1 cellular context compared by ENCODE assay signal in the genomic region with DNA sequence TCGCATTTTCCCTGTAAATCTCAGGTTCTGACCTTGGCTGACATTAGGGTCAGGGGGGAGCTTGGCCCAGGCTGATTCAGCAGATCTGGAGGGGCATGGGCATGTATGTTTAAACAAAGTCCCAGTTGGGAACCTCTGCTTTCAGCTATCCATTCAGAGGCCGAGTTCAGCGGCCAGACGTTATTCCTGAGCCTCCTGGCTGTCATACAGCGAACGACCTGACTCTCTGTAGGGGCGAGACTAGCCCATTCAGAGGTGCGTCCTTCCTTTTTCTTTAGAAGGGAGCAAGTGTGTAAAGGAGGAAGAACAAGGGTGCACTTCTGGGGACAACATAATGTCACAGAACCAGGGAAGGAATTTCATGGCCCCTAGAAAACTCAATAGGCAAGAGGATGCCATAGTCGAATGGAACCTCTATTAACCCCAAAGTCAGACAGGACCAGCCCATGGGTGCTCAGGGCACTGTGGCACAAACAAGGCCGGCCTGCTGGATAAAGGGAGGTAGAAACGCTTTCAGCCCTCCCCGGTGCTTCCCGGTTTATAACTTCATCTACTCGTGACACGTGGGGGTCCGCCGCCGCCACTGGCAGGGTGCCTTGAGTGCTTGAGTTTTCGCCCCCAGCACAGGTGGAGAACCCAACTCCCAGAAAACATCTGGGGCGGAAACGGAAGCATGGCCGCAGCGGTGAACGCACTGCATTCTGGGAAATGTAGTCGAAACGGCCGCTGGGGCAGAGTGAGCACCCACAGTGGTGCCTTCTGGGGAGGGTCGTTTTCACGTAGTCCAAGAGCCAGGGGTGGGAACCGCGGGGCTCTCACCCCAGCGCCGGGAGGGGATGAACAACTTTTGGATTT.
TF ChIP-seq lines count a peak whose summit lies in the region.

No MANE protein-coding gene starts in this region.

TF ChIP-seq in HepG2, 621 proteins besides CTCF, POLR2A, EP300 and RAD21 (continued from another document and continues in another):
- TF ChIP-seq ZNF513 (CRISPR knock-in tag; conservative IDR thresholded peaks at IDR 0.05) (peak; percentile 68; the same call in 1 of the 2 replicates), KDM3A (CRISPR knock-in tag; IDR thresholded peaks at IDR 0.05; ENCODE audit: low read depth) (no peak), ZNF205 (CRISPR knock-in tag; IDR thresholded peaks at IDR 0.05) (no peak), CREB1 (IDR thresholded peaks at IDR 0.05) (no peak), CREB1 (CRISPR knock-in tag; IDR thresholded peaks at IDR 0.05) (peak; percentile 41; the same call in 1 of the 2 replicates), CREM (IDR thresholded peaks at IDR 0.05) (peak; percentile 66), CREM (CRISPR knock-in tag; IDR thresholded peaks at IDR 0.05) (no peak), ISL2 (CRISPR knock-in tag; IDR thresholded peaks at IDR 0.05) (no peak), MAZ (IDR thresholded peaks at IDR 0.05; ENCODE audit: borderline replicate concordance, low read depth, low read length) (no peak), MAZ (CRISPR knock-in tag; IDR thresholded peaks at IDR 0.05; ENCODE audit: low read depth) (peak; percentile 12; the same call in 1 of the 2 replicates), SSRP1 (CRISPR knock-in tag; IDR thresholded peaks at IDR 0.05) (no peak), ZHX2 (IDR thresholded peaks at IDR 0.05; ENCODE audit: low read depth) (0 out of 2 replicates have a peak, but pooled peaks have one; percentile 42), ZHX2 (CRISPR knock-in tag; IDR thresholded peaks at IDR 0.05; ENCODE audit: borderline replicate concordance) (no peak), ZBTB20 (CRISPR knock-in tag; IDR thresholded peaks at IDR 0.05; ENCODE audit: borderline replicate concordance, low read depth) (no peak), ATF5 (CRISPR knock-in tag; IDR thresholded peaks at IDR 0.05; ENCODE audit: low read depth) (no peak), ZNF7 (CRISPR knock-in tag; IDR thresholded peaks at IDR 0.05) (no peak), SAFB2 (CRISPR knock-in tag; IDR thresholded peaks at IDR 0.05; ENCODE audit: borderline replicate concordance, low read depth) (no peak), GZF1 (CRISPR knock-in tag; IDR thresholded peaks at IDR 0.05) (no peak), REL (CRISPR knock-in tag; conservative IDR thresholded peaks at IDR 0.05) (no peak), NRL (CRISPR knock-in tag; IDR thresholded peaks at IDR 0.05; ENCODE audit: borderline replicate concordance) (no peak; the same call in 1 of the 2 replicates), TRIM22 (IDR thresholded peaks at IDR 0.05) (no peak), THAP9 (CRISPR knock-in tag; IDR thresholded peaks at IDR 0.05; ENCODE audit: borderline replicate concordance) (peak; percentile 56; the same call in 1 of the 2 replicates), EHMT2 (IDR thresholded peaks at IDR 0.05; ENCODE audit: borderline replicate concordance, low read depth, low read length) (no peak; the same call in 1 of the 2 replicates), TEAD3 (CRISPR knock-in tag; optimal IDR thresholded peaks at IDR 0.05; ENCODE audit: borderline replicate concordance) (peak; percentile 42), ZFP37 (CRISPR knock-in tag; IDR thresholded peaks at IDR 0.05; ENCODE audit: borderline replicate concordance) (no peak), SRSF1 (optimal IDR thresholded peaks at IDR 0.05; ENCODE audit: low read depth, low read length) (peak; percentile 91), HCFC1 (IDR thresholded peaks at IDR 0.05; ENCODE audit: low read depth, low read length) (peak; percentile 86), FLYWCH1 (CRISPR knock-in tag; IDR thresholded peaks at IDR 0.05) (no peak), ZZZ3 (CRISPR knock-in tag; IDR thresholded peaks at IDR 0.05; ENCODE audit: borderline replicate concordance) (no peak), ZFP41 (CRISPR knock-in tag; IDR thresholded peaks at IDR 0.05; ENCODE audit: borderline replicate concordance) (peak; percentile 31; the same call in 1 of the 2 replicates), SP4 (CRISPR knock-in tag; IDR thresholded peaks at IDR 0.05) (0 out of 2 replicates have a peak, but pooled peaks have one; percentile 13), ZNF20 (CRISPR knock-in tag; IDR thresholded peaks at IDR 0.05) (no peak), ZMYM4 (CRISPR knock-in tag; IDR thresholded peaks at IDR 0.05) (peak; percentile 34; the same call in 1 of the 2 replicates), ZNF75D (CRISPR knock-in tag; IDR thresholded peaks at IDR 0.05; ENCODE audit: borderline replicate concordance) (no peak), ZNF619 (CRISPR knock-in tag; IDR thresholded peaks at IDR 0.05) (0 out of 2 replicates have a peak, but pooled peaks have one; percentile 66), TRIM24 (CRISPR knock-in tag; IDR thresholded peaks at IDR 0.05) (no peak), ZMAT3 (CRISPR knock-in tag; conservative IDR thresholded peaks at IDR 0.05) (no peak)
- TF ChIP-seq, protein P1, sequence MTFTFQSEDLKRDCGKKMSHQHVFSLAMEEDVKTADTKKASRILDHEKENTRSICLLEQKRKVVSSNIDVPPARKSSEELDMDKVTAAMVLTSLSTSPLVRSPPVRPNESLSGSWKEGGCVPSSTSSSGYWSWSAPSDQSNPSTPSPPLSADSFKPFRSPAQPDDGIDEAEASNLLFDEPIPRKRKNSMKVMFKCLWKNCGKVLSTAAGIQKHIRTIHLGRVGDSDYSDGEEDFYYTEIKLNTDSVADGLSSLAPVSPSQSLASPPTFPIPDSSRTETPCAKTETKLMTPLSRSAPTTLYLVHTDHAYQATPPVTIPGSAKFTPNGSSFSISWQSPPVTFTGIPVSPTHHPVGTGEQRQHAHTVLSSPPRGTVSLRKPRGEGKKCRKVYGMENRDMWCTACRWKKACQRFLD (CRISPR knock-in tag; IDR thresholded peaks at IDR 0.05; ENCODE audit: borderline replicate concordance), result no peak
- TF ChIP-seq, protein P2, sequence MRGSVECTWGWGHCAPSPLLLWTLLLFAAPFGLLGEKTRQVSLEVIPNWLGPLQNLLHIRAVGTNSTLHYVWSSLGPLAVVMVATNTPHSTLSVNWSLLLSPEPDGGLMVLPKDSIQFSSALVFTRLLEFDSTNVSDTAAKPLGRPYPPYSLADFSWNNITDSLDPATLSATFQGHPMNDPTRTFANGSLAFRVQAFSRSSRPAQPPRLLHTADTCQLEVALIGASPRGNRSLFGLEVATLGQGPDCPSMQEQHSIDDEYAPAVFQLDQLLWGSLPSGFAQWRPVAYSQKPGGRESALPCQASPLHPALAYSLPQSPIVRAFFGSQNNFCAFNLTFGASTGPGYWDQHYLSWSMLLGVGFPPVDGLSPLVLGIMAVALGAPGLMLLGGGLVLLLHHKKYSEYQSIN (CRISPR knock-in tag; IDR thresholded peaks at IDR 0.05; ENCODE audit: borderline replicate concordance), result no peak
- TF ChIP-seq, protein P3, sequence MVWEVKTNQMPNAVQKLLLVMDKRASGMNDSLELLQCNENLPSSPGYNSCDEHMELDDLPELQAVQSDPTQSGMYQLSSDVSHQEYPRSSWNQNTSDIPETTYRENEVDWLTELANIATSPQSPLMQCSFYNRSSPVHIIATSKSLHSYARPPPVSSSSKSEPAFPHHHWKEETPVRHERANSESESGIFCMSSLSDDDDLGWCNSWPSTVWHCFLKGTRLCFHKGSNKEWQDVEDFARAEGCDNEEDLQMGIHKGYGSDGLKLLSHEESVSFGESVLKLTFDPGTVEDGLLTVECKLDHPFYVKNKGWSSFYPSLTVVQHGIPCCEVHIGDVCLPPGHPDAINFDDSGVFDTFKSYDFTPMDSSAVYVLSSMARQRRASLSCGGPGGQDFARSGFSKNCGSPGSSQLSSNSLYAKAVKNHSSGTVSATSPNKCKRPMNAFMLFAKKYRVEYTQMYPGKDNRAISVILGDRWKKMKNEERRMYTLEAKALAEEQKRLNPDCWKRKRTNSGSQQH (CRISPR knock-in tag; IDR thresholded peaks at IDR 0.05; ENCODE audit: low read depth), result 0 out of 2 replicates have a peak, but pooled peaks have one; percentile 36
- TF ChIP-seq, protein P4, sequence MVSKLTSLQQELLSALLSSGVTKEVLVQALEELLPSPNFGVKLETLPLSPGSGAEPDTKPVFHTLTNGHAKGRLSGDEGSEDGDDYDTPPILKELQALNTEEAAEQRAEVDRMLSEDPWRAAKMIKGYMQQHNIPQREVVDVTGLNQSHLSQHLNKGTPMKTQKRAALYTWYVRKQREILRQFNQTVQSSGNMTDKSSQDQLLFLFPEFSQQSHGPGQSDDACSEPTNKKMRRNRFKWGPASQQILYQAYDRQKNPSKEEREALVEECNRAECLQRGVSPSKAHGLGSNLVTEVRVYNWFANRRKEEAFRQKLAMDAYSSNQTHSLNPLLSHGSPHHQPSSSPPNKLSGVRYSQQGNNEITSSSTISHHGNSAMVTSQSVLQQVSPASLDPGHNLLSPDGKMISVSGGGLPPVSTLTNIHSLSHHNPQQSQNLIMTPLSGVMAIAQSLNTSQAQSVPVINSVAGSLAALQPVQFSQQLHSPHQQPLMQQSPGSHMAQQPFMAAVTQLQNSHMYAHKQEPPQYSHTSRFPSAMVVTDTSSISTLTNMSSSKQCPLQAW (CRISPR knock-in tag; IDR thresholded peaks at IDR 0.05), result peak; percentile 74
